ENCODE assay signal across 9 cellular contexts in the genomic region with DNA sequence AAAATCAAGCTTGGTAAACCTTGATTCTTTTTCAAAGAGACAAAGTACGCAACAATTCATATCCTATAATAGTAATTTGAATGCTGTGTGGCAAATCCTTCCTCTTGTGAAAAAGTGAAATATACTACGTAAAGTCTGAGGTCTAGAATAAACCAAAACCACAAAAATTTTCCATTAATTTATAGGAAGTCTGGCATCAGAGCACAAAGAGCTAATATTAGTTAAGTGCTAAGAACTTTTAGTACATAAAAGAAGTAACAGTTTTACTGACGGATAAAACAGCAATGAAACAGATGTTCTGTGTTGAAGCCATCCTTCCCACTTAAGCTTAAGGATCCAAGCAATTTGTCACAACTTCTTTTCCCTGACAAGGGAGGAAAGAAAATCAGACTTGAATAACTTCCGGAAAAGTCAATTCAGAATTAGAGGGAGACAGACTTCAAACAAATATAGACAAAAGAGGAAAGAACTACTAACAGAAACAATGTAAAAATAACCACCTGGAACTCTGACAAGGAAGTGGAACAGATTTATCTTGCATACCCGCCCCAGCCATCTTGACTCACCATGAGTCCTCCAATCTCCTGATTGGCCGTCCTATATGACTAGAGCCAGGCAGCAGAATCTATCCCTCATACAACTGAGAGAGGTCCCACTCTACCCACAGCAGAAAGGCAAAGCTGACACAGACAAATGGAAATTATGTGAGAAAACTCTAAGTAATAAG. TPM values are rescaled to one million over a fixed set of nuclear protein-coding genes. Genes with fewer than 3 reads are reported as not detected.
DNase-seq lines count a peak whose midpoint lies in the region; ATAC-seq and TF ChIP-seq lines count a peak whose summit lies in the region.
"Had no signal": no experiment of that assay in that cellular context is flagged by ENCODE, and none has a peak within 500 bp of the region (broad histone marks: within the 10 kb centered on the region; RNA-seq: fewer than 3 reads in every experiment).

No MANE protein-coding gene starts in this region.

- H3K4me3 ChIP-seq in gastroesophageal sphincter, result no peak overlapping the region

- 30 to 38% methylated on average over 5 to 6 of the region's 6 CpGs for WGBS in gastroesophageal sphincter (ENCODE audit: low coverage in 1 of 2), 2 donors

- intact Hi-C loops in activated naive CD4-positive, alpha-beta T cell treated with anti-CD3 and anti-CD28 coated beads for 36 hours (cut with micrococcal nuclease), result no loop called here

- TF ChIP-seq CTCF in RWPE1 (conservative IDR thresholded peaks at IDR 0.05; ENCODE audit: low read depth), result no peak
- TF ChIP-seq CTCF in gastroesophageal sphincter (IDR thresholded peaks at IDR 0.05), result no peak

- no peaks in the 10 kb centered on the region for H3K27me3 ChIP-seq in gastroesophageal sphincter

- ATAC-seq in gastroesophageal sphincter, result no peak

- H3K4me1 Mint-ChIP-seq in activated naive CD4-positive, alpha-beta T cell treated with anti-CD3 and anti-CD28 coated beads for 36 hours (ENCODE audit: low read depth), result peaks cover 19% of the 10 kb centered on the region

- TF ChIP-seq EP300 in gastroesophageal sphincter (IDR thresholded peaks at IDR 0.05), result no peak

- no peaks in the 10 kb centered on the region for H3K27me3 Mint-ChIP-seq in activated naive CD4-positive, alpha-beta T cell treated with anti-CD3 and anti-CD28 coated beads for 36 hours (ENCODE audit: low read depth)

- no peak overlapping the region for H3K4me3 Mint-ChIP-seq in activated naive CD4-positive, alpha-beta T cell treated with anti-CD3 and anti-CD28 coated beads for 36 hours

- H3K27ac ChIP-seq in RWPE1, result no peak overlapping the region
- peak overlapping the region; percentile 23 to 66 (median 40) for H3K27ac ChIP-seq in gastroesophageal sphincter

- no peak overlapping the region for H3K27ac Mint-ChIP-seq in activated naive CD4-positive, alpha-beta T cell treated with anti-CD3 and anti-CD28 coated beads for 36 hours

- H3K4me1 ChIP-seq in gastroesophageal sphincter, result peaks cover 9 to 83% (median 27%) of the 10 kb centered on the region in 3 donors

- H3K9me3 Mint-ChIP-seq in activated naive CD4-positive, alpha-beta T cell treated with anti-CD3 and anti-CD28 coated beads for 36 hours, result no peaks in the 10 kb centered on the region

- DNase-seq in activated naive CD4-positive, alpha-beta T cell treated with anti-CD3 and anti-CD28 coated beads for 36 hours, result peak; percentile 14
- DNase-seq in activated naive CD4-positive, alpha-beta T cell treated with Interleukin-2 at 50 U/mL for 16 hours, result no peak
- DNase-seq in RWPE1 (ENCODE audit: low spot score) (peak; percentile 41), stromal cell of bone marrow (ENCODE audit: low read depth) (peak; percentile 60), epidermal melanocyte (ENCODE audit: insufficient read length, low spot score) (no peak), 8988T (no peak), GDM1 (lab: John Stamatoyannopoulos, UW) (no peak)

- H3K36me3 ChIP-seq in gastroesophageal sphincter, result peaks cover 0 to 75% of the 10 kb centered on the region in 2 donors

- CTCF ChIA-PET in activated naive CD4-positive, alpha-beta T cell treated with anti-CD3 and anti-CD28 coated beads for 36 hours (lab: Charles Lee), result interaction anchor here (0.6 kb wide), 1 partner anchor 273 kb away, joined by 3 read pairs; no protein-coding TSS in a partner anchor
- CTCF ChIA-PET in RWPE1 (lab: Yijun Ruan, JAX), result no interaction called here

- no peak for TF ChIP-seq POLR2A in gastroesophageal sphincter (IDR thresholded peaks at IDR 0.05)

- H3K36me3 Mint-ChIP-seq in activated naive CD4-positive, alpha-beta T cell treated with anti-CD3 and anti-CD28 coated beads for 36 hours (ENCODE audit: low read depth), result peaks cover 42% of the 10 kb centered on the region

- POLR2A ChIA-PET in RWPE1 (lab: Yijun Ruan, JAX; ENCODE audit: low non-redundant PET), result no interaction called here

- no peaks in the 10 kb centered on the region for H3K9me3 ChIP-seq in gastroesophageal sphincter

RNA-seq across cellular contexts. Expression of a gene that starts 34.5 kb away (rescaled TPM):
- 10 to 100 TPM; 58.7 to 62.7 TPM for total RNA-seq in activated naive CD4-positive, alpha-beta T cell treated with anti-CD3 and anti-CD28 coated beads for 36 hours
- 100 to 1,000 TPM; 107 to 229 (median 155) TPM for total RNA-seq in gastroesophageal sphincter

RNA-seq across cellular contexts. Expression of a gene that starts 45.2 kb away (rescaled TPM):
- not detected for total RNA-seq in activated naive CD4-positive, alpha-beta T cell treated with anti-CD3 and anti-CD28 coated beads for 36 hours
- total RNA-seq in gastroesophageal sphincter, result 1 to 10 TPM in 1 of 4 donors, under 1 TPM in 1, not detected in 2; 0.27 to 4.4 TPM
- total RNA-seq: skeletal muscle tissue had no signal

Comparison
In these comparisons a context has a peak if more than half of its experiments do, and no peak if none do; other contexts are left out.
1. DNase-seq: peak in activated naive CD4-positive, alpha-beta T cell treated with anti-CD3 and anti-CD28 coated beads for 36 hours (single experiment), RWPE1 (single experiment) and stromal cell of bone marrow (single experiment); none in activated naive CD4-positive, alpha-beta T cell treated with Interleukin-2 at 50 U/mL for 16 hours (single experiment), epidermal melanocyte (single experiment), 8988T (single experiment) and GDM1 (single experiment).